In genomic region chr1:235041201-235041600, GRCh38 we compare ENCODE assay signal across 16 cellular contexts.
DNase-seq lines count a peak whose midpoint lies in the region; ATAC-seq, FAIRE-seq and TF ChIP-seq lines count a peak whose summit lies in the region.
"Had no signal": no experiment of that assay in that cellular context is flagged by ENCODE, and none has a peak within 500 bp of the region (broad histone marks: within the 10 kb centered on the region; RNA-seq: fewer than 3 reads in every experiment).

No MANE protein-coding gene starts in this region.

- TF ChIP-seq CTCF in keratinocyte (optimal IDR thresholded peaks at IDR 0.05 in 1 of 3, IDR thresholded peaks at IDR 0.05 in 1 of 3, conservative IDR thresholded peaks at IDR 0.05 in 1 of 3; ENCODE audit: extremely low read depth in 1 of 3, insufficient read depth in 2 of 3, low read length in 3 of 3), result no peak

- H3K27ac Mint-ChIP-seq in T-helper 17 cell, result peak overlapping the region; percentile 88
- H3K27ac Mint-ChIP-seq: activated naive CD4-positive, alpha-beta T cell treated with anti-CD3 and anti-CD28 coated beads for 36 hours had no signal

- peak overlapping the region in 4 of 11 experiments; percentile 30 to 70 (median 54); a peak in 5 of 22 replicates for H3K9ac ChIP-seq in BLaER1 treated with 17β-estradiol and CSF1 and Interleukin-3, amounts not matched to agents 10 nM and 100 nM
- H3K9ac ChIP-seq in keratinocyte (ENCODE audit: control insufficient read depth, extremely low read depth, insufficient read depth, low read length), result no peak overlapping the region

- H3K79me2 ChIP-seq in keratinocyte (ENCODE audit: control insufficient read depth, insufficient read depth, low read length), result no peaks in the 10 kb centered on the region

- H3K4me1 Mint-ChIP-seq in T-helper 17 cell, result peaks cover 8% of the 10 kb centered on the region

- H4K20me1 ChIP-seq in BLaER1 treated with 17β-estradiol and CSF1 and Interleukin-3, amounts not matched to agents 10 nM and 100 nM, result no peaks in the 10 kb centered on the region
- no peaks in the 10 kb centered on the region for H4K20me1 ChIP-seq in keratinocyte (ENCODE audit: control insufficient read depth, extremely low read depth, insufficient read depth, low read length)

- H2AFZ ChIP-seq in keratinocyte (ENCODE audit: control insufficient read depth, low read length), result peak overlapping the region; percentile 8

- dilution Hi-C loops in keratinocyte (cut with MboI; ENCODE audit: extremely low pct_ligation_motif_present, low sequenced_read_pairs), result no loop called here

- DNase-seq in GM12892 (ENCODE audit: insufficient read length) (no peak), T-helper 17 cell (no peak), keratinocyte (ENCODE audit: low read depth, low spot score) (no peak), DMS 273 treated with DMSO at 0.1 percent for 48 hours (lab: John Stamatoyannopoulos, UW) (no peak), AG08395 (ENCODE audit: low spot score) (no peak), SK-N-DZ (ENCODE audit: low spot score) (no peak), H54 (ENCODE audit: insufficient read length, low spot score) (no peak)
- DNase-seq: activated CD4-positive, alpha-beta T cell treated with anti-CD3 and anti-CD28 coated beads for 4 hours; activated naive CD4-positive, alpha-beta T cell treated with anti-CD3 and anti-CD28 coated beads for 36 hours; central memory CD4-positive, alpha-beta T cell; erythroblast; heart left ventricle; NCI-H1694; NCI-H748 treated with DMSO at 0.1 percent for 48 hours; substantia nigra had no signal

- peak overlapping the region in 7 of 11 experiments; percentile 3 to 84 (median 70); a peak in 11 of 22 replicates for H3K27ac ChIP-seq in BLaER1 treated with 17β-estradiol and CSF1 and Interleukin-3, amounts not matched to agents 10 nM and 100 nM
- no peak overlapping the region for H3K27ac ChIP-seq in keratinocyte (ENCODE audit: control insufficient read depth, insufficient read depth, low read length)

- peak; percentile 68 for FAIRE-seq in GM12892 (lab: Jason Lieb, UNC)
- FAIRE-seq in keratinocyte (lab: Jason Lieb, UNC), result peak; percentile 9
- FAIRE-seq in H54 (lab: Jason Lieb, UNC), result no peak

- H3K27me3 Mint-ChIP-seq in T-helper 17 cell, result no peaks in the 10 kb centered on the region

- no peaks in the 10 kb centered on the region for H3K9me1 ChIP-seq in keratinocyte (ENCODE audit: control insufficient read depth, extremely low read depth, insufficient read depth, low read length)

- no peaks in the 10 kb centered on the region; a peak in 1 of 22 replicates for H3K36me3 ChIP-seq in BLaER1 treated with 17β-estradiol and CSF1 and Interleukin-3, amounts not matched to agents 10 nM and 100 nM
- H3K36me3 ChIP-seq in keratinocyte (ENCODE audit: control insufficient read depth in 2 of 2, extremely low read depth in 1 of 2, insufficient read depth in 2 of 2, low read length in 2 of 2), result no peaks in the 10 kb centered on the region
- H3K36me3 ChIP-seq: heart left ventricle had no signal

- H3K9me3 ChIP-seq in BLaER1 treated with 17β-estradiol and CSF1 and Interleukin-3, amounts not matched to agents 10 nM and 100 nM (replicated peaks in 1 of 11), result peaks cover 4 to 28% (median 25%) of the 10 kb centered on the region in 11 experiments; a peak in 19 of 22 replicates
- H3K9me3 ChIP-seq in T-helper 17 cell (ENCODE audit: control insufficient read depth, low read length, poor library complexity, severe bottlenecking) (no peaks in the 10 kb centered on the region), keratinocyte (ENCODE audit: control insufficient read depth, low read depth, low read length) (no peaks in the 10 kb centered on the region)

- peaks cover 2% of the 10 kb centered on the region for H3K36me3 Mint-ChIP-seq in T-helper 17 cell (ENCODE audit: low read depth)

- TF ChIP-seq POLR2A in GM12892 (IDR thresholded peaks at IDR 0.05; ENCODE audit: low read depth, low read length) (no peak), H54 (IDR thresholded peaks at IDR 0.05; ENCODE audit: low read depth, low read length) (no peak)

- H3K4me3 Mint-ChIP-seq in T-helper 17 cell, result no peak overlapping the region
- H3K4me3 Mint-ChIP-seq: activated naive CD4-positive, alpha-beta T cell treated with anti-CD3 and anti-CD28 coated beads for 36 hours had no signal

- no peak overlapping the region for H3K4me3 ChIP-seq in BLaER1 treated with 17β-estradiol and CSF1 and Interleukin-3, amounts not matched to agents 10 nM and 100 nM
- no peak overlapping the region for H3K4me3 ChIP-seq in keratinocyte (ENCODE audit: control insufficient read depth in 2 of 3, extremely low read depth in 1 of 3, insufficient read depth in 2 of 3, low read depth in 1 of 3, low read length in 3 of 3)
- H3K4me3 ChIP-seq: heart left ventricle had no signal

- peak; percentile 37 for ATAC-seq in T-helper 17 cell

- H3K27me3 ChIP-seq in BLaER1 treated with 17β-estradiol and CSF1 and Interleukin-3, amounts not matched to agents 10 nM and 100 nM, result no peaks in the 10 kb centered on the region
- H3K27me3 ChIP-seq in keratinocyte (ENCODE audit: control insufficient read depth, extremely low read depth, insufficient read depth, low read length), result no peaks in the 10 kb centered on the region
- H3K27me3 ChIP-seq: heart left ventricle had no signal

- peaks cover 11 to 31% (median 18%) of the 10 kb centered on the region in 10 experiments for H3K4me1 ChIP-seq in BLaER1 treated with 17β-estradiol and CSF1 and Interleukin-3, amounts not matched to agents 10 nM and 100 nM
- H3K4me1 ChIP-seq in keratinocyte (ENCODE audit: control insufficient read depth, extremely low read depth, insufficient read depth, low read length), result no peaks in the 10 kb centered on the region

- H3K4me2 ChIP-seq in BLaER1 treated with 17β-estradiol and CSF1 and Interleukin-3, amounts not matched to agents 10 nM and 100 nM, result peak overlapping the region in 5 of 11 experiments; percentile 23 to 83 (median 62); a peak in 8 of 22 replicates
- no peak overlapping the region for H3K4me2 ChIP-seq in keratinocyte (ENCODE audit: control insufficient read depth, extremely low read depth, insufficient read depth, low read depth, low read length)
